ENCODE assay signal across 17 cellular contexts in genomic region chr20:10547276-10548114, GRCh38.
A peak's percentile ranks its signal among the peaks of the same experiment; 100 is the strongest.
DNase-seq lines count a peak whose midpoint lies in the region; ATAC-seq and TF ChIP-seq lines count a peak whose summit lies in the region.
"Had no signal": no experiment of that assay in that cellular context is flagged by ENCODE, and none has a peak within 500 bp of the region (broad histone marks: within the 10 kb centered on the region; RNA-seq: fewer than 3 reads in every experiment).

No MANE protein-coding gene starts in this region.

- 92 to 97% methylated on average over 4 of the region's 4 CpGs for WGBS in upper lobe of left lung, 2 donors

- H3K4me3 Mint-ChIP-seq in nephron (no peak overlapping the region), type B pancreatic cell (no peak overlapping the region)
- H3K4me3 Mint-ChIP-seq: GM23338 had no signal

- no peak overlapping the region for H3K4me3 ChIP-seq in upper lobe of left lung
- no peak overlapping the region for H3K4me3 ChIP-seq in effector memory CD4-positive, alpha-beta T cell (ENCODE audit: insufficient read depth, low read depth, low read length, poor library complexity, severe bottlenecking)
- H3K4me3 ChIP-seq: GM23338 had no signal

- TF ChIP-seq CTCF in nephron (IDR thresholded peaks at IDR 0.05; ENCODE audit: unreplicated experiment in 3 of 3) (no peak), upper lobe of left lung (IDR thresholded peaks at IDR 0.05) (no peak), type B pancreatic cell (conservative IDR thresholded peaks at IDR 0.05) (no peak)

- H3K27ac ChIP-seq in upper lobe of left lung = no peak overlapping the region
- H3K27ac ChIP-seq in effector memory CD4-positive, alpha-beta T cell (ENCODE audit: insufficient read depth, low read length, poor library complexity, severe bottlenecking) = no peak overlapping the region

- no peaks in the 10 kb centered on the region for H3K27me3 ChIP-seq in upper lobe of left lung
- no peaks in the 10 kb centered on the region for H3K27me3 ChIP-seq in effector memory CD4-positive, alpha-beta T cell (replicated peaks; ENCODE audit: control insufficient read depth, insufficient read depth, low read length, poor library complexity, severe bottlenecking)

- DNase-seq in Caki2 (ENCODE audit: low read depth) (peak; percentile 46), M059J (ENCODE audit: low read depth) (peak; percentile 70), upper lobe of left lung (no peak), type B pancreatic cell (ENCODE audit: extremely low spot score, unreplicated experiment) (no peak)
- DNase-seq in effector memory CD4-positive, alpha-beta T cell = no peak
- no peak for DNase-seq in effector CD4-positive, alpha-beta T cell
- DNase-seq: AML-193, Calu3, DMS79 treated with DMSO at 0.1 percent for 48 hours, KG1, NCI-H1105, NCI-H1694 treated with DMSO at 0.1 percent for 48 hours, NCI-H446, SHP77 had no signal

- H3K36me3 ChIP-seq in upper lobe of left lung = no peaks in the 10 kb centered on the region
- H3K36me3 ChIP-seq in effector memory CD4-positive, alpha-beta T cell (ENCODE audit: control insufficient read depth, insufficient read depth, low read length) = no peaks in the 10 kb centered on the region

- in situ Hi-C loops in Caki2 (cut with HindIII; ENCODE audit: low pct_unique_long_range_greater_than_20kb, low sequenced_read_pairs) = no loop called here

- no peaks in the 10 kb centered on the region for H3K9me3 Mint-ChIP-seq in nephron
- no peaks in the 10 kb centered on the region for H3K9me3 Mint-ChIP-seq in type B pancreatic cell
- H3K9me3 Mint-ChIP-seq: GM23338 had no signal

- TF ChIP-seq POLR2A in upper lobe of left lung (IDR thresholded peaks at IDR 0.05) = no peak

- no peak for TF ChIP-seq EP300 in upper lobe of left lung (IDR thresholded peaks at IDR 0.05)

- H3K36me3 Mint-ChIP-seq in nephron (ENCODE audit: low read depth) = no peaks in the 10 kb centered on the region
- no peaks in the 10 kb centered on the region for H3K36me3 Mint-ChIP-seq in type B pancreatic cell

- H3K27me3 Mint-ChIP-seq in nephron (ENCODE audit: low read depth) = no peaks in the 10 kb centered on the region
- no peaks in the 10 kb centered on the region for H3K27me3 Mint-ChIP-seq in type B pancreatic cell

- peaks cover 0 to 21% (median 8%) of the 10 kb centered on the region in 4 donors for H3K4me1 ChIP-seq in upper lobe of left lung
- H3K4me1 ChIP-seq in effector memory CD4-positive, alpha-beta T cell (ENCODE audit: control insufficient read depth, insufficient read depth, low read length, poor library complexity, severe bottlenecking) = no peaks in the 10 kb centered on the region

- H3K27ac Mint-ChIP-seq in nephron (peak overlapping the region; percentile 4 to 34 (median 23)), type B pancreatic cell (no peak overlapping the region)
- H3K27ac Mint-ChIP-seq: GM23338 had no signal

- peak; percentile 48 for ATAC-seq in esophagus mucosa
- no peak for ATAC-seq in upper lobe of left lung (ENCODE audit: low FRiP score in 2 of 2)
- ATAC-seq: GM23338 had no signal

- H3K9me3 ChIP-seq in upper lobe of left lung = no peaks in the 10 kb centered on the region
- no peaks in the 10 kb centered on the region for H3K9me3 ChIP-seq in effector memory CD4-positive, alpha-beta T cell (ENCODE audit: control insufficient read depth, low read length)

- H3K4me1 Mint-ChIP-seq in nephron = peaks cover 43% of the 10 kb centered on the region
- H3K4me1 Mint-ChIP-seq in type B pancreatic cell (ENCODE audit: unreplicated experiment) = peaks cover 25% of the 10 kb centered on the region

Comparison
In these comparisons a context has a peak if more than half of its experiments do, and no peak if none do; other contexts are left out.
1. DNase-seq: peak in Caki2 (single experiment) and M059J (single experiment); none in upper lobe of left lung (0 of 2), effector memory CD4-positive, alpha-beta T cell (0 of 3), type B pancreatic cell (single experiment) and effector CD4-positive, alpha-beta T cell (single experiment).